2 cellular contexts compared by ENCODE assay signal in genomic region chr7:41491313-41491712, GRCh38.
TF ChIP-seq lines count a peak whose summit lies in the region.

No MANE protein-coding gene starts in this region.

TF ChIP-seq in SK-N-SH, 30 proteins besides CTCF, POLR2A, EP300 and RAD21 (continued from another document):
- TF ChIP-seq ZBTB33 (IDR thresholded peaks at IDR 0.05; ENCODE audit: borderline replicate concordance, low read depth), result no peak
- TF ChIP-seq CHD2 (IDR thresholded peaks at IDR 0.05; ENCODE audit: low read length, partially characterized antibody), result no peak
- no peak for TF ChIP-seq REST (IDR thresholded peaks at IDR 0.05; ENCODE audit: low read depth, low read length)
- no peak for TF ChIP-seq FOSL2 (IDR thresholded peaks at IDR 0.05; ENCODE audit: borderline replicate concordance, low read depth)
- TF ChIP-seq IRF3 (IDR thresholded peaks at IDR 0.05; ENCODE audit: low read depth, low read length), result no peak
TF ChIP-seq in SK-N-SH: peak in this region for 0.

TF ChIP-seq in SK-N-SH treated with all-trans-retinoic acid at 6 μM for 48 hours, 23 proteins besides CTCF, POLR2A, EP300 and RAD21 (continued from another document):
- TF ChIP-seq POU6F1 (CRISPR knock-in tag; IDR thresholded peaks at IDR 0.05; ENCODE audit: borderline replicate concordance, low read depth), result no peak
- TF ChIP-seq PATZ1 (CRISPR knock-in tag; IDR thresholded peaks at IDR 0.05; ENCODE audit: borderline replicate concordance), result no peak
- no peak for TF ChIP-seq GLIS3 (CRISPR knock-in tag; IDR thresholded peaks at IDR 0.05)
- TF ChIP-seq ZNF70 (CRISPR knock-in tag; IDR thresholded peaks at IDR 0.05), result no peak
- TF ChIP-seq ZNF8 (CRISPR knock-in tag; IDR thresholded peaks at IDR 0.05), result no peak
- TF ChIP-seq CSRNP3 (CRISPR knock-in tag; IDR thresholded peaks at IDR 0.05), result no peak
